Comparison of ENCODE assay signal across 26 cellular contexts in the genomic region with DNA sequence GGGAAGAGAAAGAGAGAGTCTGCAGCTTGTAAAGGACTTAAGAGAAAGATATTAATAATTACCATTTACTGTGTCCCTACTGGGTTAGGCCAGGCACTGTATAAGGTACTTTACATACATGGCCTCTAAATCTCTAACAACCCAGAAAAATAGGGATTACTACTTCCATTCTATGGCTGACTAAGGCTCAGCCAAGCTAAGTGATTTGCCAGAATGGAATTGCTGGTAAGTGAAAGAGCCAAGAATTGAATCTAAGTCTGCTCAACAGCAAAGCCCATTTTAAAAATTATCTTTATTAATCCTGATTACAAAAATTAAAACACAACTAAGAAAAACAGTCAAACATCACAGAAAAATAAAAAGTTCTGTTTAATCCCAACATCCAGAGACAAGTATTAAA.
"Had no signal": no experiment of that assay in that cellular context is flagged by ENCODE, and none has a peak within 500 bp of the region (broad histone marks: within the 10 kb centered on the region; RNA-seq: fewer than 3 reads in every experiment).

No MANE protein-coding gene starts in this region.

- ATAC-seq: activated CD8-positive, alpha-beta T cell treated with anti-CD3 and anti-CD28 coated beads, Interleukin-2, amount 10 ng/mL, durations not matched to agents 7 days and 5 days; activated naive CD8-positive, alpha-beta T cell treated with anti-CD3 and anti-CD28 coated beads, Interleukin-2, amount 50 U/mL, for 24 hours; esophagus mucosa; gastrocnemius medialis; mucosa of descending colon; right lobe of liver; T-helper 17 cell; WTC11 had no signal

- H3K36me3 ChIP-seq: gastrocnemius medialis, ovary had no signal

- H3K4me3 Mint-ChIP-seq: activated CD8-positive, alpha-beta T cell treated with anti-CD3 and anti-CD28 coated beads, Interleukin-2, amount 10 ng/mL, durations not matched to agents 7 days and 5 days; activated naive CD4-positive, alpha-beta T cell treated with anti-CD3 and anti-CD28 coated beads, Interleukin-2, amount 10 ng/mL, durations not matched to agents 7 days and 5 days; activated naive CD8-positive, alpha-beta T cell treated with anti-CD3 and anti-CD28 coated beads, Interleukin-2, amount 50 U/mL, for 24 hours; central memory CD8-positive, alpha-beta T cell; dendritic cell treated with granulocyte-macrophage colony-stimulating factor and Interleukin-4, amounts not matched to agents 40 ng/mL and 50 ng/mL, for 4 days; endodermal cell; nephron progenitor cell; stimulated activated naive CD8-positive, alpha-beta T cell treated with anti-CD3 and anti-CD28 coated beads, Interleukin-15, Interleukin-2, amounts not matched to agents 100 ng/mL and 50 ng/mL, for 24 hours; T-helper 17 cell; type B pancreatic cell; WTC11 had no signal

- H3K4me1 Mint-ChIP-seq: endodermal cell, WTC11 had no signal

- H3K27me3 ChIP-seq: gastrocnemius medialis, ovary, right lobe of liver had no signal

- H3K9me3 Mint-ChIP-seq: activated naive CD4-positive, alpha-beta T cell treated with anti-CD3 and anti-CD28 coated beads, Interleukin-2, amount 10 ng/mL, durations not matched to agents 7 days and 5 days; activated naive CD8-positive, alpha-beta T cell treated with anti-CD3 and anti-CD28 coated beads, Interleukin-2, amount 50 U/mL, for 24 hours; central memory CD8-positive, alpha-beta T cell; dendritic cell treated with granulocyte-macrophage colony-stimulating factor and Interleukin-4, amounts not matched to agents 40 ng/mL and 50 ng/mL, for 4 days; endodermal cell; nephron progenitor cell; stimulated activated naive CD8-positive, alpha-beta T cell treated with anti-CD3 and anti-CD28 coated beads, Interleukin-15, Interleukin-2, amounts not matched to agents 100 ng/mL and 50 ng/mL, for 24 hours; type B pancreatic cell; WTC11 had no signal

- H3K9me3 ChIP-seq: gastrocnemius medialis, left ventricle myocardium inferior, mucosa of descending colon, ovary, right lobe of liver, thoracic aorta had no signal

- H3K36me3 Mint-ChIP-seq: activated naive CD4-positive, alpha-beta T cell treated with anti-CD3 and anti-CD28 coated beads, Interleukin-2, amount 10 ng/mL, durations not matched to agents 7 days and 5 days; WTC11 had no signal

- DNase-seq: activated CD8-positive, alpha-beta T cell treated with anti-CD3 and anti-CD28 coated beads, Interleukin-2, amount 10 ng/mL, durations not matched to agents 7 days and 5 days; activated gamma-delta T cell; activated naive CD4-positive, alpha-beta T cell treated with anti-CD3 and anti-CD28 coated beads, Interleukin-2, amount 10 ng/mL, durations not matched to agents 7 days and 5 days; activated naive CD8-positive, alpha-beta T cell treated with anti-CD3 and anti-CD28 coated beads, Interleukin-2, amount 50 U/mL, for 24 hours; activated T-cell treated with anti-CD3 and anti-CD28 coated beads, Interleukin-2, amount 50 U/mL, for 1 hour; amygdala; endodermal cell; gastrocnemius medialis; glutamatergic neuron; islet precursor cell; left ventricle myocardium inferior; mucosa of descending colon; nephron progenitor cell; ovary; right lobe of liver; stimulated activated CD4-positive, alpha-beta T cell treated with anti-CD3 and anti-CD28 coated beads, Interleukin-4, amount 100 ng/mL, for 1 hour; T-helper 17 cell had no signal

- H3K27me3 Mint-ChIP-seq: activated naive CD4-positive, alpha-beta T cell treated with anti-CD3 and anti-CD28 coated beads, Interleukin-2, amount 10 ng/mL, durations not matched to agents 7 days and 5 days; activated naive CD8-positive, alpha-beta T cell treated with anti-CD3 and anti-CD28 coated beads, Interleukin-2, amount 50 U/mL, for 24 hours; central memory CD8-positive, alpha-beta T cell; dendritic cell treated with granulocyte-macrophage colony-stimulating factor and Interleukin-4, amounts not matched to agents 40 ng/mL and 50 ng/mL, for 4 days; progenitor cell of endocrine pancreas; stimulated activated naive CD8-positive, alpha-beta T cell treated with anti-CD3 and anti-CD28 coated beads, Interleukin-15, Interleukin-2, amounts not matched to agents 100 ng/mL and 50 ng/mL, for 24 hours; T-helper 17 cell; type B pancreatic cell had no signal

- H3K4me1 ChIP-seq: left ventricle myocardium inferior, right lobe of liver had no signal

- H3K27ac Mint-ChIP-seq: activated naive CD4-positive, alpha-beta T cell treated with anti-CD3 and anti-CD28 coated beads, Interleukin-2, amount 10 ng/mL, durations not matched to agents 7 days and 5 days; activated naive CD8-positive, alpha-beta T cell treated with anti-CD3 and anti-CD28 coated beads, Interleukin-2, amount 50 U/mL, for 24 hours; dendritic cell treated with granulocyte-macrophage colony-stimulating factor and Interleukin-4, amounts not matched to agents 40 ng/mL and 50 ng/mL, for 4 days; endodermal cell; progenitor cell of endocrine pancreas; stimulated activated naive CD8-positive, alpha-beta T cell treated with anti-CD3 and anti-CD28 coated beads, Interleukin-15, Interleukin-2, amounts not matched to agents 100 ng/mL and 50 ng/mL, for 24 hours; T-helper 17 cell; type B pancreatic cell; WTC11 had no signal

- H3K27ac ChIP-seq: gastrocnemius medialis, left ventricle myocardium inferior, ovary, right lobe of liver, thoracic aorta had no signal

- H3K4me3 ChIP-seq: gastrocnemius medialis, left ventricle myocardium inferior, lung, mucosa of descending colon, ovary, right lobe of liver, thoracic aorta had no signal
